Comparison of ENCODE assay signal across 26 cellular contexts in the genomic region with DNA sequence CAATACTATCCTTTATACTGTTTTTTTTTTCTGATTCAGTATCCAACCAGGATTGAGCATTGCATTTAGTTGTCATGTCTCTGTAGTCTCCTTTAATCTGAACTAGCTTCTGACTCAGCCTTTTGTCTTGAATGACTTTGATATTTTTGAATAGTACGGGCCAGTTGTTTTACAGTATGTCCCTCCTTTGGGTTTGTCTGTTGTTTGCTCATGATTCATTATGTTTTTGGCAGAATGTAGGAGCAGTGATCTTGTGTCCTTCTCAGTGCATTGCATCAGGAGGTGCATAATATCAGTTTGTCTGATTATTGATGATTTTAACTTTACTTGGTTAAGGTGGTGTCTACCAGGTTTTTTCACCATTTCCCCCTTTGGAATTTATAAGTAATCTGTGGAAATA.
"Had no signal": no experiment of that assay in that cellular context is flagged by ENCODE, and none has a peak within 500 bp of the region (broad histone marks: within the 10 kb centered on the region; RNA-seq: fewer than 3 reads in every experiment).

No MANE protein-coding gene starts in this region.

- H3K4me3 ChIP-seq: adrenal gland, body of pancreas, coronary artery, esophagus muscularis mucosa, gastrocnemius medialis, lower lobe of right lung, right atrium auricular region, testis, transverse colon had no signal

- DNase-seq: activated CD4-positive, alpha-beta memory T cell treated with anti-CD3 and anti-CD28 coated beads for 36 hours; activated CD4-positive, CD25-positive, alpha-beta regulatory T cell treated with anti-CD3 and anti-CD28 coated beads, Interleukin-2, amount 50 U/mL, for 72 hours; activated CD8-positive, alpha-beta memory T cell treated with anti-CD3 and anti-CD28 coated beads, Interleukin-2, amount 50 U/mL, for 4 hours; activated effector memory CD4-positive, alpha-beta T cell treated with anti-CD3 and anti-CD28 coated beads, Interleukin-2, amount 50 U/mL, for 16 hours; activated naive CD4-positive, alpha-beta T cell treated with anti-CD3 and anti-CD28 coated beads for 36 hours; activated naive CD8-positive, alpha-beta T cell treated with anti-CD3 and anti-CD28 coated beads for 36 hours; activated T-cell treated with anti-CD3 and anti-CD28 coated beads, Interleukin-2, amount 50 U/mL, for 1 hour; adrenal gland; aorta; body of pancreas; effector memory CD8-positive, alpha-beta T cell; gastrocnemius medialis; glutamatergic neuron; lower lobe of right lung; mesenchymal stem cell; stimulated activated naive CD4-positive, alpha-beta T cell; T-helper 17 cell; T1000; testis; transverse colon had no signal

- H3K4me1 ChIP-seq: body of pancreas, lower lobe of right lung, testis had no signal

- FAIRE-seq: urothelium cell line had no signal

- ATAC-seq: body of pancreas; effector memory CD8-positive, alpha-beta T cell; gastrocnemius medialis; left lobe of liver; lower lobe of right lung; natural killer cell treated with Interleukin-12 subunit alpha and Interleukin-12 subunit beta and Interleukin-15 and Interleukin-18, amount 100 ng/mL, for 72 hours; T-helper 17 cell had no signal

- H3K9me3 ChIP-seq: adrenal gland, body of pancreas, esophagus muscularis mucosa, gastrocnemius medialis, lower lobe of right lung, testis, transverse colon had no signal

- H3K27ac ChIP-seq: adrenal gland, body of pancreas, coronary artery, esophagus muscularis mucosa, gastrocnemius medialis, lower lobe of right lung, right atrium auricular region, testis, transverse colon had no signal
